ENCODE assay signal across 1 cellular context in the genomic region with DNA sequence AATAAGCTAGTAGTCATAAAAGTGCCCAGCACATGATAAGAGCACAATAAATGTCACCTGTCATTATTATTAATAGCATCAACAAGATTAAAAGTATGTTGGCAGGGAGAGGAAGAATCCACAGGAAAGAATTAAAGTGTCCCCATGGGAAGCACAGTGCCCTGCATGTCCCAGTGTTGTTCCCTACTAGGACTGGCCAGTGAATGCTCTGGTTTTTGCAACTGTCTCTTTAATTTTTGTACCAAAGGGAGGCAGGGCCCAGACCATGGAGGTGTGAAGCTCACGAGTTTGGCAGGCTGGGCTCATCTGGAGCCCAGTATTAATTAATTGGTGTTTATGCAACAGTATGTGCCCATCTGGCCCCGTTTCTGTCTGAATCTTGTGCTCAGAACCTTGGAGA.
TF ChIP-seq lines count a peak whose summit lies in the region.

No MANE protein-coding gene starts in this region.

TF ChIP-seq in GM12878, 131 proteins besides CTCF, POLR2A, EP300 and RAD21 (continued from another document):
- TF ChIP-seq SMAD1 (IDR thresholded peaks at IDR 0.05; ENCODE audit: low read depth, partially characterized antibody) (no peak), NR2F1 (conservative IDR thresholded peaks at IDR 0.05) (no peak), IRF4 (IDR thresholded peaks at IDR 0.05; ENCODE audit: low read depth, low read length) (no peak), LARP7 (IDR thresholded peaks at IDR 0.05) (no peak), TBL1XR1 (IDR thresholded peaks at IDR 0.05; ENCODE audit: low read depth, low read length) (no peak), YBX1 (IDR thresholded peaks at IDR 0.05) (no peak), HDAC2 (IDR thresholded peaks at IDR 0.05) (no peak), SMAD5 (IDR thresholded peaks at IDR 0.05; ENCODE audit: low read depth) (no peak), STAT3 (IDR thresholded peaks at IDR 0.05; ENCODE audit: low read depth, low read length) (no peak), ETV6 (conservative IDR thresholded peaks at IDR 0.05 in 1 of 2, IDR thresholded peaks at IDR 0.05 in 1 of 2; ENCODE audit: borderline replicate concordance in 1 of 2, low read depth in 1 of 2) (no peak), POLR2AphosphoS5 (IDR thresholded peaks at IDR 0.05; ENCODE audit: low read length) (no peak), ZNF207 (IDR thresholded peaks at IDR 0.05; ENCODE audit: borderline replicate concordance) (no peak), HDAC6 (IDR thresholded peaks at IDR 0.05; ENCODE audit: unreplicated experiment) (no peak)
- TF ChIP-seq, protein P1, sequence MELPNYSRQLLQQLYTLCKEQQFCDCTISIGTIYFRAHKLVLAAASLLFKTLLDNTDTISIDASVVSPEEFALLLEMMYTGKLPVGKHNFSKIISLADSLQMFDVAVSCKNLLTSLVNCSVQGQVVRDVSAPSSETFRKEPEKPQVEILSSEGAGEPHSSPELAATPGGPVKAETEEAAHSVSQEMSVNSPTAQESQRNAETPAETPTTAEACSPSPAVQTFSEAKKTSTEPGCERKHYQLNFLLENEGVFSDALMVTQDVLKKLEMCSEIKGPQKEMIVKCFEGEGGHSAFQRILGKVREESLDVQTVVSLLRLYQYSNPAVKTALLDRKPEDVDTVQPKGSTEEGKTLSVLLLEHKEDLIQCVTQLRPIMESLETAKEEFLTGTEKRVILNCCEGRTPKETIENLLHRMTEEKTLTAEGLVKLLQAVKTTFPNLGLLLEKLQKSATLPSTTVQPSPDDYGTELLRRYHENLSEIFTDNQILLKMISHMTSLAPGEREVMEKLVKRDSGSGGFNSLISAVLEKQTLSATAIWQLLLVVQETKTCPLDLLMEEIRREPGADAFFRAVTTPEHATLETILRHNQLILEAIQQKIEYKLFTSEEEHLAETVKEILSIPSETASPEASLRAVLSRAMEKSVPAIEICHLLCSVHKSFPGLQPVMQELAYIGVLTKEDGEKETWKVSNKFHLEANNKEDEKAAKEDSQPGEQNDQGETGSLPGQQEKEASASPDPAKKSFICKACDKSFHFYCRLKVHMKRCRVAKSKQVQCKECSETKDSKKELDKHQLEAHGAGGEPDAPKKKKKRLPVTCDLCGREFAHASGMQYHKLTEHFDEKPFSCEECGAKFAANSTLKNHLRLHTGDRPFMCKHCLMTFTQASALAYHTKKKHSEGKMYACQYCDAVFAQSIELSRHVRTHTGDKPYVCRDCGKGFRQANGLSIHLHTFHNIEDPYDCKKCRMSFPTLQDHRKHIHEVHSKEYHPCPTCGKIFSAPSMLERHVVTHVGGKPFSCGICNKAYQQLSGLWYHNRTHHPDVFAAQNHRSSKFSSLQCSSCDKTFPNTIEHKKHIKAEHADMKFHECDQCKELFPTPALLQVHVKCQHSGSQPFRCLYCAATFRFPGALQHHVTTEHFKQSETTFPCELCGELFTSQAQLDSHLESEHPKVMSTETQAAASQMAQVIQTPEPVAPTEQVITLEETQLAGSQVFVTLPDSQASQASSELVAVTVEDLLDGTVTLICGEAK (IDR thresholded peaks at IDR 0.05; ENCODE audit: borderline replicate concordance): no peak
- TF ChIP-seq, protein P2, sequence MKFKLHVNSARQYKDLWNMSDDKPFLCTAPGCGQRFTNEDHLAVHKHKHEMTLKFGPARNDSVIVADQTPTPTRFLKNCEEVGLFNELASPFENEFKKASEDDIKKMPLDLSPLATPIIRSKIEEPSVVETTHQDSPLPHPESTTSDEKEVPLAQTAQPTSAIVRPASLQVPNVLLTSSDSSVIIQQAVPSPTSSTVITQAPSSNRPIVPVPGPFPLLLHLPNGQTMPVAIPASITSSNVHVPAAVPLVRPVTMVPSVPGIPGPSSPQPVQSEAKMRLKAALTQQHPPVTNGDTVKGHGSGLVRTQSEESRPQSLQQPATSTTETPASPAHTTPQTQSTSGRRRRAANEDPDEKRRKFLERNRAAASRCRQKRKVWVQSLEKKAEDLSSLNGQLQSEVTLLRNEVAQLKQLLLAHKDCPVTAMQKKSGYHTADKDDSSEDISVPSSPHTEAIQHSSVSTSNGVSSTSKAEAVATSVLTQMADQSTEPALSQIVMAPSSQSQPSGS (IDR thresholded peaks at IDR 0.05; ENCODE audit: low read length): no peak
